Comparison of ENCODE assay signal across 8 cellular contexts in the genomic region with DNA sequence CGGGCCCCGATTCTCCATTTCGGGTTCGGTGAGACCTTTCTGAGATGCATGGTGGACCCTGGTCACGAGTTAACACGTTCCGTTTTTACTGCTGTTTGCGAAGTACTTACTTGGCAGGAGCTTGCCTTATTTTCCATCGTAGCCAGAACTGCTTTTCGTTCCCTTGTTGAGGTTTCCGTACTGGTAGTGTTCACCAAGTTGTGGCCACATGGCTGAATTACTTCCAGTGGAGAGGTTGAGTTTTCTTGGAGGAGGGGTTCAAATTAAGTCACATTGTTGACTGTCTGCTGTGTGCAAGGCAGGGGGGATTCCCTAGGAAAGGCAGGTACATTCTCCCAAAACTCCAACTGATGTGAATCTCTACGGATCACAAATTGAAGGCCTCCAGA. TPM values are rescaled to one million over a fixed set of nuclear protein-coding genes. Genes with fewer than 3 reads are reported as not detected.
A peak's percentile ranks its signal among the peaks of the same experiment; 100 is the strongest.
DNase-seq lines count a peak whose midpoint lies in the region; ATAC-seq and TF ChIP-seq lines count a peak whose summit lies in the region.

No MANE protein-coding gene starts in this region.

- intact Hi-C loops in activated CD4-positive, alpha-beta T cell treated with anti-CD3 and anti-CD28 coated beads, Interleukin-2, amount 10 ng/mL, durations not matched to agents 24 days and 14 days (cut with micrococcal nuclease): loop anchor here (1.0 to 5.0 kb wide), 8 partner anchors 11 to 355 kb away; partner anchors contain the start of genes ADD3, DUSP5, SMC3 and XPNPEP1
- intact Hi-C loops in left lung (cut with DNase I): no loop called here

- in situ Hi-C loops in astrocyte of the cerebellum (cut with HindIII; ENCODE audit: low sequenced_read_pairs): no loop called here

- H3K27me3 Mint-ChIP-seq in activated CD4-positive, alpha-beta T cell treated with anti-CD3 and anti-CD28 coated beads, Interleukin-2, amount 10 ng/mL, durations not matched to agents 24 days and 14 days: peaks cover 4% of the 10 kb centered on the region

- 5% methylated on average over 12 of the region's 12 CpGs for WGBS in thymus

- H3K9me3 ChIP-seq in left lung (no peaks in the 10 kb centered on the region), thymus (ENCODE audit: control insufficient read depth) (no peaks in the 10 kb centered on the region)

- peaks cover 67% of the 10 kb centered on the region for H3K4me1 Mint-ChIP-seq in activated CD4-positive, alpha-beta T cell treated with anti-CD3 and anti-CD28 coated beads, Interleukin-2, amount 10 ng/mL, durations not matched to agents 24 days and 14 days

- H3K4me1 ChIP-seq in left lung: peaks cover 0 to 56% of the 10 kb centered on the region in 2 donors
- peaks cover 15% of the 10 kb centered on the region for H3K4me1 ChIP-seq in thymus (ENCODE audit: control insufficient read depth, insufficient read depth, low read length)

- no peak for DNase-seq in activated CD4-positive, alpha-beta T cell treated with anti-CD3 and anti-CD28 coated beads, Interleukin-2, amount 10 ng/mL, durations not matched to agents 24 days and 14 days
- no peak for DNase-seq in activated CD4-positive, alpha-beta T cell treated with anti-CD3 and anti-CD28 coated beads, Interleukin-2, amount 50 U/mL, for 4 hours
- DNase-seq in astrocyte of the cerebellum (ENCODE audit: low read depth) (no peak), left lung (no peak), activated gamma-delta T cell (lab: John Stamatoyannopoulos, UW) (no peak), NCI-H1092 treated with DMSO at 0.1 percent for 48 hours (lab: John Stamatoyannopoulos, UW) (no peak)

- H3K27me3 ChIP-seq in left lung (no peaks in the 10 kb centered on the region), thymus (ENCODE audit: control insufficient read depth, insufficient read depth) (peaks cover 4% of the 10 kb centered on the region)

- peak overlapping the region; percentile 98 for H3K27ac Mint-ChIP-seq in activated CD4-positive, alpha-beta T cell treated with anti-CD3 and anti-CD28 coated beads, Interleukin-2, amount 10 ng/mL, durations not matched to agents 24 days and 14 days

- no peak for ATAC-seq in left lung
- no peak for ATAC-seq in GM19023 (IDR thresholded peaks at IDR 0.05; ENCODE audit: unreplicated experiment)

- H3K4me3 ChIP-seq in astrocyte of the cerebellum (ENCODE audit: low read depth, low read length) (peak overlapping the region; percentile 70), left lung (peak overlapping the region in 1 of 2 donors; percentile 64), thymus (ENCODE audit: low read length) (peak overlapping the region; percentile 65)

- TF ChIP-seq CTCF in astrocyte of the cerebellum (IDR thresholded peaks at IDR 0.05; ENCODE audit: low read depth, low read length, missing control alignments) (no peak), left lung (IDR thresholded peaks at IDR 0.05) (no peak)

- H3K36me3 ChIP-seq in left lung (no peaks in the 10 kb centered on the region), thymus (ENCODE audit: control insufficient read depth, insufficient read depth) (no peaks in the 10 kb centered on the region)

- H3K9me3 Mint-ChIP-seq in activated CD4-positive, alpha-beta T cell treated with anti-CD3 and anti-CD28 coated beads, Interleukin-2, amount 10 ng/mL, durations not matched to agents 24 days and 14 days: no peaks in the 10 kb centered on the region

- H3K27ac ChIP-seq in left lung (peak overlapping the region; percentile 88 to 93), thymus (ENCODE audit: low read depth) (peak overlapping the region; percentile 75)

- peaks cover 10% of the 10 kb centered on the region for H3K36me3 Mint-ChIP-seq in activated CD4-positive, alpha-beta T cell treated with anti-CD3 and anti-CD28 coated beads, Interleukin-2, amount 10 ng/mL, durations not matched to agents 24 days and 14 days (ENCODE audit: low read depth)

- peak overlapping the region; percentile 91 for H3K4me3 Mint-ChIP-seq in activated CD4-positive, alpha-beta T cell treated with anti-CD3 and anti-CD28 coated beads, Interleukin-2, amount 10 ng/mL, durations not matched to agents 24 days and 14 days

RNA-seq across cellular contexts. Expression of gene MXI1, which starts 4.0 kb away (rescaled TPM):
- total RNA-seq in activated CD4-positive, alpha-beta T cell treated with anti-CD3 and anti-CD28 coated beads, Interleukin-2, amount 10 ng/mL, durations not matched to agents 24 days and 14 days: 21.8 and 22.7 TPM in 2 replicates
- 10 to 100 TPM; 16.5 to 16.7 TPM for total RNA-seq in left lung
- 44.1 TPM for polyA plus RNA-seq in thymus
